ENCODE assay signal across 10 cellular contexts in the genomic region with DNA sequence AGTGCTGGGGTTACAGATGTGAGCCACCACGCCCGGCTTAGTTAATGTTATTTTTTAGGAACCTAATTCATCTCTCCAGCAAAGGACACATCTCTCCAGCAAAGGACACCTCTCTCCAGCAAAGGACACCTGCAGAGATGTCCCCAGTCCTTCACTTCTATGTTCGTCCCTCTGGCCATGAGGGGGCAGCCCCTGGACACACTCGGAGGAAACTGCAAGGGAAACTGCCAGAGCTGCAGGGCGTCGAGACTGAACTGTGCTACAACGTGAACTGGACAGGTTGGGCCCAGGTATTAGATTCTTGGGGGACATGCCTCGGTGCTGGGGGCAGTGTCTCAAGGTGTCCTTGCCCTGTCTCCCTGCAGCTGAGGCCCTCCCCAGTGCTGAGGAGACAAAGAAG. TPM values are rescaled to one million over a fixed set of nuclear protein-coding genes. Genes with fewer than 3 reads are reported as not detected.
DNase-seq lines count a peak whose midpoint lies in the region; ATAC-seq, FAIRE-seq and TF ChIP-seq lines count a peak whose summit lies in the region.
"Had no signal": no experiment of that assay in that cellular context is flagged by ENCODE, and none has a peak within 500 bp of the region (broad histone marks: within the 10 kb centered on the region; RNA-seq: fewer than 3 reads in every experiment).

No MANE protein-coding gene starts in this region.

- peak overlapping the region in 1 of 3 experiments; percentile 72; a peak in 2 of 7 replicates for H3K27ac Mint-ChIP-seq in H9

- no peak overlapping the region for H2BK5ac ChIP-seq in H9 (ENCODE audit: insufficient read length, low read length)

- TF ChIP-seq CTCF in H9 (conservative IDR thresholded peaks at IDR 0.05) (peak; percentile 28; the same call in 2 of the 3 replicates), K562 (IDR thresholded peaks at IDR 0.05 in 2 of 3, conservative IDR thresholded peaks at IDR 0.05 in 1 of 3; ENCODE audit: insufficient read depth in 2 of 3, low read depth in 1 of 3, low read length in 3 of 3) (peak; percentile 24 to 41 (median 36); a peak in 3 of 6 replicates), neural cell (IDR thresholded peaks at IDR 0.05; ENCODE audit: poor library complexity, severe bottlenecking) (peak; percentile 19), esophagus squamous epithelium (IDR thresholded peaks at IDR 0.05) (no peak)

- no peak overlapping the region for H3K4ac ChIP-seq in H9 (ENCODE audit: low read depth, low read length)

- peaks cover 9 to 12% of the 10 kb centered on the region in 2 experiments for H3K4me1 Mint-ChIP-seq in H9

- H3K14ac ChIP-seq in H9 (ENCODE audit: insufficient read depth, low read length), result no peak overlapping the region

- no peak overlapping the region for H4K5ac ChIP-seq in H9 (ENCODE audit: insufficient read length, low read depth, low read length)

- no peaks in the 10 kb centered on the region for H3K9me1 ChIP-seq in K562 (ENCODE audit: control insufficient read depth, insufficient read depth, low read length)

- peaks cover 7% of the 10 kb centered on the region for H3K79me1 ChIP-seq in H9 (ENCODE audit: insufficient read depth, low read depth, low read length, poor library complexity, severe bottlenecking)

- no peaks in the 10 kb centered on the region for H3K27me3 ChIP-seq in H9 (ENCODE audit: insufficient read depth, low read length)
- no peaks in the 10 kb centered on the region for H3K27me3 ChIP-seq in K562 (ENCODE audit: control insufficient read depth in 2 of 2, insufficient read depth in 2 of 2, low read length in 2 of 2)
- no peaks in the 10 kb centered on the region for H3K27me3 ChIP-seq in neural cell (ENCODE audit: insufficient read depth, low read depth, low read length)
- H3K27me3 ChIP-seq in esophagus squamous epithelium, result no peaks in the 10 kb centered on the region

- H3K4me3 Mint-ChIP-seq in H9, result no peak overlapping the region
- H3K4me3 Mint-ChIP-seq: activated CD4-positive, alpha-beta T cell treated with anti-CD3 and anti-CD28 coated beads, Interleukin-2, amount 10 ng/mL, durations not matched to agents 7 days and 5 days had no signal

- H3K56ac ChIP-seq in H9 (ENCODE audit: insufficient read length, low read depth, low read length), result no peak overlapping the region

- TF ChIP-seq RAD21 in K562 (CRISPR knock-in tag; conservative IDR thresholded peaks at IDR 0.05 in 1 of 2, IDR thresholded peaks at IDR 0.05 in 1 of 2) (peak in 1 of 2 experiments; percentile 40; a peak in 2 of 4 replicates), neural cell (conservative IDR thresholded peaks at IDR 0.05) (peak; percentile 22)

- H3K18ac ChIP-seq in H9 (ENCODE audit: insufficient read length, low read depth, low read length), result no peak overlapping the region

- H3K36me3 Mint-ChIP-seq in H9 (ENCODE audit: insufficient read depth in 1 of 3, low read depth in 3 of 3), result peaks cover 32 to 55% (median 53%) of the 10 kb centered on the region in 3 experiments; a peak in 6 of 7 replicates

- no peak for DNase-seq in H9
- peak in 1 of 4 experiments; percentile 39 for DNase-seq in K562 (ENCODE audit: extremely low read depth in 1 of 4, low spot score in 3 of 4)
- DNase-seq in esophagus squamous epithelium (lab: John Stamatoyannopoulos, UW), result no peak
- DNase-seq in DMS53 (lab: John Stamatoyannopoulos, UW), result no peak
- DNase-seq in NOMO-1 treated with DMSO at 0.1 percent for 48 hours (lab: John Stamatoyannopoulos, UW; ENCODE audit: unreplicated experiment), result no peak
- DNase-seq: activated CD4-positive, alpha-beta T cell treated with anti-CD3 and anti-CD28 coated beads, Interleukin-2, amount 10 ng/mL, durations not matched to agents 7 days and 5 days; NCI-H526 treated with DMSO at 0.1 percent for 48 hours had no signal

- no peaks in the 10 kb centered on the region for H3F3A ChIP-seq in neural cell (ENCODE audit: insufficient read depth, low read length, poor library complexity, severe bottlenecking)

- no peak overlapping the region for H3K23ac ChIP-seq in H9 (ENCODE audit: insufficient read length, low read depth, low read length)

- H2BK20ac ChIP-seq in H9 (ENCODE audit: low read depth, low read length, poor library complexity, severe bottlenecking), result no peak overlapping the region

- no peak for TF ChIP-seq EP300 in K562 (IDR thresholded peaks at IDR 0.05; ENCODE audit: low read length)
- no peak for TF ChIP-seq EP300 in neural cell (conservative IDR thresholded peaks at IDR 0.05; ENCODE audit: poor library complexity, severe bottlenecking)

- no peak overlapping the region for H4K8ac ChIP-seq in H9 (replicated peaks; ENCODE audit: insufficient read length, low read depth, low read length)

- POLR2A ChIA-PET in K562 (lab: Yijun Ruan, JAX), result interaction anchor here (1.2 kb wide), 1 partner anchor 10 kb away, joined by 4 read pairs; no protein-coding TSS in a partner anchor

- no peak overlapping the region for H2BK15ac ChIP-seq in H9 (ENCODE audit: low read depth, low read length)

- BruUV-seq in K562 (replicated peaks; lab: Mats Ljungman, UMichigan), result no TSS peak

- peaks cover 6% of the 10 kb centered on the region for H3K23me2 ChIP-seq in H9 (ENCODE audit: insufficient read length, low read depth, low read length, poor library complexity, severe bottlenecking)

- in situ Hi-C loops in K562 (cut with MboI), result no loop called here

- H4K20me1 ChIP-seq in H9 (ENCODE audit: control insufficient read depth, insufficient read depth, insufficient read length) (no peaks in the 10 kb centered on the region), K562 (replicated peaks; ENCODE audit: control insufficient read depth, insufficient read depth, low read length) (no peaks in the 10 kb centered on the region), neural cell (ENCODE audit: insufficient read depth) (no peaks in the 10 kb centered on the region)

- H3K9me3 ChIP-seq in H9 (ENCODE audit: control insufficient read depth, low read depth, low read length) (no peaks in the 10 kb centered on the region), K562 (replicated peaks; ENCODE audit: control insufficient read depth, insufficient read depth, low read depth, low read length) (no peaks in the 10 kb centered on the region), neural cell (ENCODE audit: low read length) (no peaks in the 10 kb centered on the region), esophagus squamous epithelium (no peaks in the 10 kb centered on the region)

- peaks cover 2% of the 10 kb centered on the region; the same call in 1 of the 2 replicates for H3K4me1 ChIP-seq in H9 (ENCODE audit: insufficient read depth, low read length)
- H3K4me1 ChIP-seq in K562 (replicated peaks in 1 of 2; ENCODE audit: control insufficient read depth in 2 of 2, insufficient read depth in 2 of 2, low read length in 2 of 2), result peaks cover under 1 to 2% of the 10 kb centered on the region in 2 experiments; a peak in 3 of 5 replicates
- peaks cover 0 to 14% (median 7%) of the 10 kb centered on the region in 3 donors for H3K4me1 ChIP-seq in esophagus squamous epithelium

- H4K91ac ChIP-seq in H9 (ENCODE audit: insufficient read length, low read depth, low read length), result no peak overlapping the region

- H3T11ph ChIP-seq in H9 (ENCODE audit: low read length), result no peak overlapping the region

- ATAC-seq in K562, result peak; percentile 53; the same call in 2 of the 3 replicates

- no peak for FAIRE-seq in K562 (lab: Jason Lieb, UNC)
- FAIRE-seq: keratinocyte, urothelium cell line had no signal

- no peaks in the 10 kb centered on the region for H3K9me2 ChIP-seq in neural cell (ENCODE audit: insufficient read depth, low read length)

- no CpG with 5 or more reads among the region's 8 CpGs for WGBS in H9 (ENCODE audit: extremely low coverage, insufficient read length, low lambda C conversion rate)
- WGBS in K562 (ENCODE audit: insufficient coverage, low coverage, missing lambda C conversion rate), result 75% methylated on average over 8 of the region's 8 CpGs
- 82 to 83% methylated on average over 3 to 4 of the region's 8 CpGs for WGBS in esophagus squamous epithelium, 2 donors

- no peak overlapping the region for H2AK5ac ChIP-seq in H9 (ENCODE audit: insufficient read length, low read length)

- H3K79me2 ChIP-seq in H9 (ENCODE audit: insufficient read depth, low read length), result peaks cover 25% of the 10 kb centered on the region; the same call in 1 of the 2 replicates
- H3K79me2 ChIP-seq in K562 (ENCODE audit: control insufficient read depth, insufficient read depth, low read length), result peaks cover 38% of the 10 kb centered on the region
- H3K79me2 ChIP-seq in neural cell (replicated peaks; ENCODE audit: insufficient read depth, low read length), result peaks cover 14% of the 10 kb centered on the region

- peaks cover 57% of the 10 kb centered on the region; the same call in 2 of the 3 replicates for H3K36me3 ChIP-seq in K562 (ENCODE audit: control insufficient read depth, insufficient read depth, low read length)
- no peaks in the 10 kb centered on the region for H3K36me3 ChIP-seq in neural cell (ENCODE audit: insufficient read depth, low read length)
- H3K36me3 ChIP-seq in esophagus squamous epithelium, result peaks cover 9 to 59% (median 27%) of the 10 kb centered on the region in 3 donors

- intact Hi-C loops in K562 (cut with micrococcal nuclease) (no loop called here), esophagus squamous epithelium (cut with DNase I) (loop anchor here (5.0 kb wide), 1 partner anchor 34 kb away; a partner anchor contains a TSS)

- H3K27ac ChIP-seq in H9 (ENCODE audit: insufficient read length, low read depth, low read length), result no peak overlapping the region
- no peak overlapping the region for H3K27ac ChIP-seq in K562 (ENCODE audit: extremely low read depth, low read depth, low read length)
- H3K27ac ChIP-seq in neural cell (ENCODE audit: low read length), result no peak overlapping the region
- H3K27ac ChIP-seq in esophagus squamous epithelium, result no peak overlapping the region

- H3K4me3 ChIP-seq in K562 (no peak overlapping the region), neural cell (ENCODE audit: low read length) (no peak overlapping the region), esophagus squamous epithelium (no peak overlapping the region)

- no peak overlapping the region for H2AFZ ChIP-seq in H9 (ENCODE audit: low read length)
- no peak overlapping the region for H2AFZ ChIP-seq in K562 (ENCODE audit: low read depth, low read length)
- H2AFZ ChIP-seq in neural cell (ENCODE audit: low read depth, low read length), result no peak overlapping the region

- no peak overlapping the region for H2BK12ac ChIP-seq in H9 (ENCODE audit: insufficient read length, low read depth, low read length)

- no peak overlapping the region for H3K9ac ChIP-seq in H9 (ENCODE audit: extremely low read depth, insufficient read length, low read length)
- H3K9ac ChIP-seq in K562 (ENCODE audit: insufficient read depth in 1 of 2, low read depth in 2 of 2, low read length in 2 of 2), result no peak overlapping the region; a peak in 1 of 4 replicates
- H3K9ac ChIP-seq in neural cell (ENCODE audit: low read length), result no peak overlapping the region

- no peak overlapping the region for H3K4me2 ChIP-seq in H9 (ENCODE audit: insufficient read depth, insufficient read length, low read length)
- H3K4me2 ChIP-seq in K562 (ENCODE audit: insufficient read depth, low read length), result no peak overlapping the region
- H3K4me2 ChIP-seq in neural cell (ENCODE audit: low read length), result no peak overlapping the region

- H2BK120ac ChIP-seq in H9 (ENCODE audit: low read depth, low read length, poor library complexity, severe bottlenecking), result no peak overlapping the region

- TF ChIP-seq POLR2A in K562 (conservative IDR thresholded peaks at IDR 0.05), result no peak
- no peak for TF ChIP-seq POLR2A in esophagus squamous epithelium (IDR thresholded peaks at IDR 0.05)

- no peaks in the 10 kb centered on the region for H3K27me3 Mint-ChIP-seq in H9 (ENCODE audit: low read depth)
- H3K27me3 Mint-ChIP-seq: activated CD4-positive, alpha-beta T cell treated with anti-CD3 and anti-CD28 coated beads, Interleukin-2, amount 10 ng/mL, durations not matched to agents 7 days and 5 days had no signal

- CTCF ChIA-PET in K562 (lab: Yijun Ruan, JAX; ENCODE audit: low intra/inter-chr PET ratio), result interaction anchor here (1.1 kb wide), 1 partner anchor 47 kb away, joined by 3 read pairs; no protein-coding TSS in a partner anchor

- no peaks in the 10 kb centered on the region for H3K9me3 Mint-ChIP-seq in H9
- H3K9me3 Mint-ChIP-seq: activated CD4-positive, alpha-beta T cell treated with anti-CD3 and anti-CD28 coated beads, Interleukin-2, amount 10 ng/mL, durations not matched to agents 7 days and 5 days had no signal

RNA-seq across cellular contexts. Expression of a gene that starts 4.7 kb away (rescaled TPM):
- 224 and 228 TPM in 2 replicates for total RNA-seq in H9 (2021)
- 107 and 253 TPM in 2 replicates for total RNA-seq in K562 (2011; cell fraction: chromatin; rRNA removed; ENCODE audit: low replicate concordance)
- 170 and 185 TPM in 2 replicates for total RNA-seq in K562 (2011; cell fraction: nucleolus; rRNA removed)
- 90.2 and 106 TPM in 2 replicates for total RNA-seq in K562 (2011; cell fraction: nucleoplasm; rRNA removed)
- total RNA-seq in K562 (2014; rRNA removed), result 59.2 and 69.0 TPM in 2 replicates
- total RNA-seq in K562 (2014; rRNA removed; fragmentation: Illumina TruSeq; extraction: Trizol), result 36.2 and 43.9 TPM in 2 replicates
- 33.6 and 33.7 TPM in 2 replicates for total RNA-seq in K562 (2015; rRNA removed; fragmentation: Illumina TruSeq; extraction: Trizol)
- total RNA-seq in K562 (2021), result 128 and 131 TPM in 2 replicates
- 27.3 and 39.8 TPM in 2 replicates for polyA plus RNA-seq in K562 (2011; rRNA removed)
- 29.6 and 42.9 TPM in 2 replicates for polyA plus RNA-seq in K562 (2011; cell fraction: cytosol; rRNA removed)
- polyA plus RNA-seq in K562 (2011; cell fraction: nucleus; rRNA removed), result 114 and 225 TPM in 2 replicates
- polyA plus RNA-seq in K562 (2012), result 28.2 and 62.7 TPM in 2 replicates
- 44.8 and 50.5 TPM in 2 replicates for polyA plus RNA-seq in K562 (2014; fragmentation: Illumina TruSeq; extraction: Trizol)
- polyA plus RNA-seq in K562 (2014; fragmentation: Nextera tagmentation; extraction: Ambion mirVana), result 10 to 100 TPM; 11.6 to 18.2 TPM
- polyA plus RNA-seq in K562 (2014; rRNA removed), result 46.9 and 53.3 TPM in 2 replicates
- polyA minus RNA-seq in K562 (2011; rRNA and poly(A)+ RNA removed), result 54.9 and 63.9 TPM in 2 replicates
- 49.4 and 60.8 TPM in 2 replicates for polyA minus RNA-seq in K562 (2011; cell fraction: cytosol; rRNA and poly(A)+ RNA removed)
- 58.5 and 59.8 TPM in 2 replicates for polyA minus RNA-seq in K562 (2011; cell fraction: nucleus; rRNA and poly(A)+ RNA removed)
- polyA plus RNA-seq in neural cell, result 11.0 and 11.7 TPM in 2 replicates
- polyA minus RNA-seq in neural cell, result 13.3 and 27.5 TPM in 2 replicates
- 10 to 100 TPM in 3 of 4 donors, 1 to 10 TPM in 1; 8.7 to 23.0 (median 17.9) TPM for total RNA-seq in esophagus squamous epithelium

RNA-seq across cellular contexts. Expression of a gene that starts 5.9 kb away (rescaled TPM):
- total RNA-seq in H9 (2021) (36.9 and 37.0 TPM in 2 replicates), K562 (2014; rRNA removed) (5.7 and 9.6 TPM in 2 replicates), K562 (2014; rRNA removed; fragmentation: Illumina TruSeq; extraction: Trizol) (6.7 and 9.3 TPM in 2 replicates), K562 (2015; rRNA removed; fragmentation: Illumina TruSeq; extraction: Trizol) (3.8 and 5.8 TPM in 2 replicates), K562 (2021) (29.7 and 32.8 TPM in 2 replicates), esophagus squamous epithelium (10 to 100 TPM in 2 of 4 donors, 1 to 10 TPM in 2; 3.2 to 16.4 (median 11.0) TPM)
- 144 and 309 TPM in 2 replicates for total RNA-seq in K562 (2011; cell fraction: chromatin; rRNA removed; ENCODE audit: low replicate concordance)
- total RNA-seq in K562 (2011; cell fraction: nucleolus; rRNA removed), result 104 and 131 TPM in 2 replicates
- 112 and 125 TPM in 2 replicates for total RNA-seq in K562 (2011; cell fraction: nucleoplasm; rRNA removed)
- polyA plus RNA-seq in K562 (2011; rRNA removed) (9.6 and 15.3 TPM in 2 replicates), K562 (2014; fragmentation: Illumina TruSeq; extraction: Trizol) (19.8 and 20.8 TPM in 2 replicates), K562 (2014; fragmentation: Nextera tagmentation; extraction: Ambion mirVana) (1 to 10 TPM; 3.1 to 5.1 TPM), K562 (2014; rRNA removed) (14.1 and 21.4 TPM in 2 replicates), neural cell (11.9 and 16.5 TPM in 2 replicates)
- polyA plus RNA-seq in K562 (2011; cell fraction: cytosol; rRNA removed), result 7.0 and 7.8 TPM in 2 replicates
- polyA plus RNA-seq in K562 (2011; cell fraction: nucleus; rRNA removed), result 99.2 and 159 TPM in 2 replicates
- 10.8 and 16.7 TPM in 2 replicates for polyA plus RNA-seq in K562 (2012)
- polyA minus RNA-seq in K562 (2011; rRNA and poly(A)+ RNA removed), result 19.6 and 21.1 TPM in 2 replicates
- 4.9 and 6.5 TPM in 2 replicates for polyA minus RNA-seq in K562 (2011; cell fraction: cytosol; rRNA and poly(A)+ RNA removed)
- polyA minus RNA-seq in K562 (2011; cell fraction: nucleus; rRNA and poly(A)+ RNA removed), result 52.2 and 68.6 TPM in 2 replicates
- polyA minus RNA-seq in neural cell, result 17.0 and 22.0 TPM in 2 replicates

RNA-seq across cellular contexts. Expression of a gene that starts 34.7 kb away (rescaled TPM):
- total RNA-seq in H9 (2021), result 36.9 and 42.5 TPM in 2 replicates
- 5.1 and 15.0 TPM in 2 replicates for total RNA-seq in K562 (2011; cell fraction: chromatin; rRNA removed; ENCODE audit: low replicate concordance)
- total RNA-seq in K562 (2011; cell fraction: nucleolus; rRNA removed), result 14.6 and 14.7 TPM in 2 replicates
- total RNA-seq in K562 (2011; cell fraction: nucleoplasm; rRNA removed), result 13.1 and 14.4 TPM in 2 replicates
- total RNA-seq in K562 (2014; rRNA removed), result 15.4 and 18.4 TPM in 2 replicates
- total RNA-seq in K562 (2014; rRNA removed; fragmentation: Illumina TruSeq; extraction: Trizol), result 7.2 and 7.6 TPM in 2 replicates
- 10.1 and 11.6 TPM in 2 replicates for total RNA-seq in K562 (2015; rRNA removed; fragmentation: Illumina TruSeq; extraction: Trizol)
- total RNA-seq in K562 (2021), result 17.3 and 17.6 TPM in 2 replicates
- 14.7 and 17.0 TPM in 2 replicates for polyA plus RNA-seq in K562 (2011; rRNA removed)
- 20.0 and 29.0 TPM in 2 replicates for polyA plus RNA-seq in K562 (2011; cell fraction: cytosol; rRNA removed)
- 34.9 and 41.5 TPM in 2 replicates for polyA plus RNA-seq in K562 (2011; cell fraction: nucleus; rRNA removed)
- polyA plus RNA-seq in K562 (2012), result 24.2 and 24.4 TPM in 2 replicates
- polyA plus RNA-seq in K562 (2014; fragmentation: Illumina TruSeq; extraction: Trizol), result 23.3 TPM in 2 replicates
- 10 to 100 TPM; 48.7 to 60.0 TPM for polyA plus RNA-seq in K562 (2014; fragmentation: Nextera tagmentation; extraction: Ambion mirVana)
- polyA plus RNA-seq in K562 (2014; rRNA removed), result 16.0 and 20.6 TPM in 2 replicates
- polyA minus RNA-seq in K562 (2011; rRNA and poly(A)+ RNA removed), result 5.0 and 7.7 TPM in 2 replicates
- 7.2 and 10.2 TPM in 2 replicates for polyA minus RNA-seq in K562 (2011; cell fraction: cytosol; rRNA and poly(A)+ RNA removed)
- 3.2 and 3.9 TPM in 2 replicates for polyA minus RNA-seq in K562 (2011; cell fraction: nucleus; rRNA and poly(A)+ RNA removed)
- 20.9 and 42.5 TPM in 2 replicates for polyA plus RNA-seq in neural cell
- 8.5 and 8.7 TPM in 2 replicates for polyA minus RNA-seq in neural cell
- total RNA-seq in esophagus squamous epithelium, result 10 to 100 TPM in 3 of 4 donors, 1 to 10 TPM in 1; 7.8 to 15.4 (median 12.6) TPM

RNA-seq across cellular contexts. Expression of a gene that starts 41.4 kb away (rescaled TPM):
- 3.9 and 4.3 TPM in 2 replicates for total RNA-seq in H9 (2021)
- total RNA-seq in K562 (2011; cell fraction: chromatin; rRNA removed; ENCODE audit: low replicate concordance), result 18.4 and 34.5 TPM in 2 replicates
- 12.9 and 13.0 TPM in 2 replicates for total RNA-seq in K562 (2011; cell fraction: nucleolus; rRNA removed)
- total RNA-seq in K562 (2011; cell fraction: nucleoplasm; rRNA removed), result 19.7 and 31.4 TPM in 2 replicates
- total RNA-seq in K562 (2014; rRNA removed), result 0.95 and 2.8 TPM in 2 replicates
- total RNA-seq in K562 (2014; rRNA removed; fragmentation: Illumina TruSeq; extraction: Trizol), result 1.0 and 1.1 TPM in 2 replicates
- total RNA-seq in K562 (2015; rRNA removed; fragmentation: Illumina TruSeq; extraction: Trizol), result 1.4 and 1.8 TPM in 2 replicates
- 5.2 and 5.3 TPM in 2 replicates for total RNA-seq in K562 (2021)
- 2.0 and 3.3 TPM in 2 replicates for polyA plus RNA-seq in K562 (2011; rRNA removed)
- 1.8 and 2.2 TPM in 2 replicates for polyA plus RNA-seq in K562 (2011; cell fraction: cytosol; rRNA removed)
- polyA plus RNA-seq in K562 (2011; cell fraction: nucleus; rRNA removed), result 26.8 and 38.9 TPM in 2 replicates
- polyA plus RNA-seq in K562 (2012), result 6.8 and 12.3 TPM in 2 replicates
- 4.4 and 5.1 TPM in 2 replicates for polyA plus RNA-seq in K562 (2014; fragmentation: Illumina TruSeq; extraction: Trizol)
- polyA plus RNA-seq in K562 (2014; fragmentation: Nextera tagmentation; extraction: Ambion mirVana), result 1 to 10 TPM in 1 of 2 experiments, under 1 TPM in 1; 0.93 to 1.6 TPM
- polyA plus RNA-seq in K562 (2014; rRNA removed), result 4.4 and 6.2 TPM in 2 replicates
- polyA minus RNA-seq in K562 (2011; rRNA and poly(A)+ RNA removed), result 1.0 and 1.4 TPM in 2 replicates
- 1.4 and 1.5 TPM in 2 replicates for polyA minus RNA-seq in K562 (2011; cell fraction: cytosol; rRNA and poly(A)+ RNA removed)
- polyA minus RNA-seq in K562 (2011; cell fraction: nucleus; rRNA and poly(A)+ RNA removed), result 2.9 and 3.9 TPM in 2 replicates
- polyA plus RNA-seq in neural cell, result 0.25 TPM in 1 of 2 replicates, not detected in the other
- polyA minus RNA-seq in neural cell, result 0.24 and 0.46 TPM in 2 replicates
- 1 to 10 TPM in 2 of 4 donors, under 1 TPM in 2; 0.29 to 1.3 (median 1.1) TPM for total RNA-seq in esophagus squamous epithelium

RNA-seq across cellular contexts. Expression of a gene that starts 43.4 kb away (rescaled TPM):
- total RNA-seq in H9 (2021), result 160 and 171 TPM in 2 replicates
- total RNA-seq in K562 (2011; cell fraction: chromatin; rRNA removed; ENCODE audit: low replicate concordance), result 109 and 239 TPM in 2 replicates
- 161 and 197 TPM in 2 replicates for total RNA-seq in K562 (2011; cell fraction: nucleolus; rRNA removed)
- total RNA-seq in K562 (2011; cell fraction: nucleoplasm; rRNA removed), result 144 and 149 TPM in 2 replicates
- total RNA-seq in K562 (2014; rRNA removed), result 78.1 and 96.2 TPM in 2 replicates
- 46.7 and 60.3 TPM in 2 replicates for total RNA-seq in K562 (2014; rRNA removed; fragmentation: Illumina TruSeq; extraction: Trizol)
- total RNA-seq in K562 (2015; rRNA removed; fragmentation: Illumina TruSeq; extraction: Trizol), result 67.7 and 74.8 TPM in 2 replicates
- total RNA-seq in K562 (2021), result 99.8 and 104 TPM in 2 replicates
- polyA plus RNA-seq in K562 (2011; rRNA removed), result 27.2 and 57.3 TPM in 2 replicates
- polyA plus RNA-seq in K562 (2011; cell fraction: cytosol; rRNA removed), result 47.9 and 49.1 TPM in 2 replicates
- polyA plus RNA-seq in K562 (2011; cell fraction: nucleus; rRNA removed), result 213 and 224 TPM in 2 replicates
- polyA plus RNA-seq in K562 (2012), result 77.0 and 128 TPM in 2 replicates
- polyA plus RNA-seq in K562 (2014; fragmentation: Illumina TruSeq; extraction: Trizol), result 114 and 128 TPM in 2 replicates
- polyA plus RNA-seq in K562 (2014; fragmentation: Nextera tagmentation; extraction: Ambion mirVana), result 100 to 1,000 TPM in 1 of 2 experiments, 10 to 100 TPM in 1; 63.4 to 101 TPM
- polyA plus RNA-seq in K562 (2014; rRNA removed), result 51.3 and 62.7 TPM in 2 replicates
- 25.6 and 34.2 TPM in 2 replicates for polyA minus RNA-seq in K562 (2011; rRNA and poly(A)+ RNA removed)
- 24.7 and 37.6 TPM in 2 replicates for polyA minus RNA-seq in K562 (2011; cell fraction: cytosol; rRNA and poly(A)+ RNA removed)
- 59.9 and 83.2 TPM in 2 replicates for polyA minus RNA-seq in K562 (2011; cell fraction: nucleus; rRNA and poly(A)+ RNA removed)
- polyA plus RNA-seq in neural cell, result 0.84 and 4.8 TPM in 2 replicates
- polyA minus RNA-seq in neural cell, result 0.97 and 2.9 TPM in 2 replicates
- total RNA-seq in esophagus squamous epithelium, result 10 to 100 TPM; 11.2 to 43.7 (median 20.3) TPM

Comparison
In these comparisons a context has a peak if more than half of its experiments do, and no peak if none do; other contexts are left out.
1. CTCF ChIP-seq: peak in H9 (single experiment), K562 (3 of 3) and neural cell (single experiment); none in esophagus squamous epithelium (0 of 6).